9 cellular contexts compared by ENCODE assay signal in genomic region chrX:133414399-133415275, GRCh38. TPM values are rescaled to one million over a fixed set of nuclear protein-coding genes. Genes with fewer than 3 reads are reported as not detected.
A peak's percentile ranks its signal among the peaks of the same experiment; 100 is the strongest.
DNase-seq lines count a peak whose midpoint lies in the region; ATAC-seq lines count a peak whose summit lies in the region.
"Had no signal": no experiment of that assay in that cellular context is flagged by ENCODE, and none has a peak within 500 bp of the region (broad histone marks: within the 10 kb centered on the region; RNA-seq: fewer than 3 reads in every experiment).

No MANE protein-coding gene starts in this region.

- peak overlapping the region; percentile 84 for H3K4ac ChIP-seq in trophoblast cell (ENCODE audit: low read depth, low read length)

- H3K27ac ChIP-seq in SJSA1: peak overlapping the region; percentile 79
- H3K27ac ChIP-seq in trophoblast cell (ENCODE audit: low read depth, low read length): peak overlapping the region; percentile 49

- H3K23ac ChIP-seq in trophoblast cell (ENCODE audit: low read length): no peak overlapping the region

- peak overlapping the region; percentile 37 for H2BK12ac ChIP-seq in trophoblast cell (ENCODE audit: low read length)

- no peak overlapping the region for H3K27ac Mint-ChIP-seq in natural killer cell treated with Interleukin-12 subunit alpha and Interleukin-12 subunit beta and Interleukin-15 and Interleukin-18, amount 100 ng/mL, for 72 hours
- H3K27ac Mint-ChIP-seq in stimulated activated effector memory CD8-positive, alpha-beta T cell treated with anti-CD3 and anti-CD28 coated beads, Interleukin-12 subunit alpha, Interleukin-12 subunit beta, amount 100 ng/mL, for 72 hours: no peak overlapping the region
- H3K27ac Mint-ChIP-seq: CD4-positive, CD25-positive, alpha-beta regulatory T cell had no signal

- H3K27me3 ChIP-seq in SJSA1 (replicated peaks) (no peaks in the 10 kb centered on the region), trophoblast cell (ENCODE audit: insufficient read depth, low read length) (no peaks in the 10 kb centered on the region)

- H3K4me3 Mint-ChIP-seq in natural killer cell treated with Interleukin-12 subunit alpha and Interleukin-12 subunit beta and Interleukin-15 and Interleukin-18, amount 100 ng/mL, for 72 hours: no peak overlapping the region
- no peak overlapping the region for H3K4me3 Mint-ChIP-seq in stimulated activated effector memory CD8-positive, alpha-beta T cell treated with anti-CD3 and anti-CD28 coated beads, Interleukin-12 subunit alpha, Interleukin-12 subunit beta, amount 100 ng/mL, for 72 hours

- peak overlapping the region; percentile 80 for H3K14ac ChIP-seq in trophoblast cell (ENCODE audit: low read length)

- no peaks in the 10 kb centered on the region for H3K4me1 Mint-ChIP-seq in natural killer cell treated with Interleukin-12 subunit alpha and Interleukin-12 subunit beta and Interleukin-15 and Interleukin-18, amount 100 ng/mL, for 72 hours (ENCODE audit: low read depth in 2 of 2)
- no peaks in the 10 kb centered on the region for H3K4me1 Mint-ChIP-seq in stimulated activated effector memory CD8-positive, alpha-beta T cell treated with anti-CD3 and anti-CD28 coated beads, Interleukin-12 subunit alpha, Interleukin-12 subunit beta, amount 100 ng/mL, for 72 hours

- H2BK120ac ChIP-seq in trophoblast cell (ENCODE audit: insufficient read depth, low read length, poor library complexity): peak overlapping the region; percentile 49

- peak overlapping the region; percentile 63 for H4K91ac ChIP-seq in trophoblast cell (ENCODE audit: low read depth, low read length)

- no peak for ATAC-seq in natural killer cell treated with Interleukin-12 subunit alpha and Interleukin-12 subunit beta and Interleukin-15 and Interleukin-18, amount 100 ng/mL, for 72 hours
- no peak for ATAC-seq in stimulated activated effector memory CD8-positive, alpha-beta T cell treated with anti-CD3 and anti-CD28 coated beads, Interleukin-12 subunit alpha, Interleukin-12 subunit beta, amount 100 ng/mL, for 72 hours

- H3K27me3 Mint-ChIP-seq in natural killer cell treated with Interleukin-12 subunit alpha and Interleukin-12 subunit beta and Interleukin-15 and Interleukin-18, amount 100 ng/mL, for 72 hours: peaks cover 31 to 37% of the 10 kb centered on the region in 2 donors

- H3K4me3 ChIP-seq in SJSA1 (peak overlapping the region; percentile 80), trophoblast cell (ENCODE audit: low read depth, low read length) (peak overlapping the region; percentile 98)

- H3K9ac ChIP-seq in trophoblast cell (ENCODE audit: low read length): peak overlapping the region; percentile 97

- H3K79me2 ChIP-seq in trophoblast cell (ENCODE audit: control insufficient read depth, insufficient read depth, low read length, poor library complexity): peaks cover 12% of the 10 kb centered on the region

- no CpG with 5 or more reads among the region's 93 CpGs for WGBS in trophoblast cell (ENCODE audit: extremely low coverage, insufficient coverage, insufficient read length)

- H2AFZ ChIP-seq in trophoblast cell (ENCODE audit: insufficient read depth, low read length, poor library complexity): peak overlapping the region; percentile 67

- H3K79me1 ChIP-seq in trophoblast cell (ENCODE audit: low read length): peaks cover 32% of the 10 kb centered on the region

- H4K12ac ChIP-seq in trophoblast cell (ENCODE audit: low read depth, low read length): no peak overlapping the region

- H2BK5ac ChIP-seq in trophoblast cell (ENCODE audit: low read depth, low read length, poor library complexity): peak overlapping the region; percentile 68

- no peaks in the 10 kb centered on the region for H3K9me3 Mint-ChIP-seq in natural killer cell treated with Interleukin-12 subunit alpha and Interleukin-12 subunit beta and Interleukin-15 and Interleukin-18, amount 100 ng/mL, for 72 hours
- H3K9me3 Mint-ChIP-seq in stimulated activated effector memory CD8-positive, alpha-beta T cell treated with anti-CD3 and anti-CD28 coated beads, Interleukin-12 subunit alpha, Interleukin-12 subunit beta, amount 100 ng/mL, for 72 hours: peaks cover 1% of the 10 kb centered on the region

- peaks cover 36% of the 10 kb centered on the region for H3K36me3 ChIP-seq in SJSA1
- no peaks in the 10 kb centered on the region for H3K36me3 ChIP-seq in trophoblast cell (ENCODE audit: control insufficient read depth in 1 of 2, insufficient read depth in 2 of 2, low read length in 2 of 2)

- peaks cover 31% of the 10 kb centered on the region for H3K4me1 ChIP-seq in SJSA1 (replicated peaks)
- peaks cover 12 to 17% of the 10 kb centered on the region in 2 experiments for H3K4me1 ChIP-seq in trophoblast cell (ENCODE audit: control insufficient read depth in 1 of 2, insufficient read depth in 2 of 2, low read length in 2 of 2)

- H2AK5ac ChIP-seq in trophoblast cell (ENCODE audit: low read length): peak overlapping the region; percentile 18

- no peak overlapping the region for H4K8ac ChIP-seq in trophoblast cell (ENCODE audit: low read depth, low read length)

- H3K4me2 ChIP-seq in trophoblast cell (ENCODE audit: low read length): peak overlapping the region; percentile 79

- DNase-seq in NCI-H1436 (lab: John Stamatoyannopoulos, UW) (peak; percentile 0), NCI-H1436 treated with DMSO at 0.1 percent for 48 hours (lab: John Stamatoyannopoulos, UW) (no peak), SJSA1 (ENCODE audit: low read depth in 1 of 2, low spot score in 2 of 2) (peak; percentile 40 to 51), germinal center (ENCODE audit: low spot score) (peak; percentile 6), trophoblast cell (peak in 1 of 2 donors; percentile 29), DMS153 (lab: John Stamatoyannopoulos, UW) (no peak)
- DNase-seq in natural killer cell treated with Interleukin-12 subunit alpha and Interleukin-12 subunit beta and Interleukin-15 and Interleukin-18, amount 100 ng/mL, for 72 hours (ENCODE audit: low spot score): no peak
- no peak for DNase-seq in stimulated activated effector memory CD8-positive, alpha-beta T cell treated with anti-CD3 and anti-CD28 coated beads, Interleukin-12 subunit alpha, Interleukin-12 subunit beta, amount 100 ng/mL, for 72 hours (ENCODE audit: low spot score in 2 of 2)
- DNase-seq: CD4-positive, CD25-positive, alpha-beta regulatory T cell had no signal

- H3K18ac ChIP-seq in trophoblast cell (ENCODE audit: low read length): peak overlapping the region; percentile 94

- H3K36me3 Mint-ChIP-seq in natural killer cell treated with Interleukin-12 subunit alpha and Interleukin-12 subunit beta and Interleukin-15 and Interleukin-18, amount 100 ng/mL, for 72 hours: no peaks in the 10 kb centered on the region
- no peaks in the 10 kb centered on the region for H3K36me3 Mint-ChIP-seq in stimulated activated effector memory CD8-positive, alpha-beta T cell treated with anti-CD3 and anti-CD28 coated beads, Interleukin-12 subunit alpha, Interleukin-12 subunit beta, amount 100 ng/mL, for 72 hours
- H3K36me3 Mint-ChIP-seq: CD4-positive, CD25-positive, alpha-beta regulatory T cell had no signal

- H3K9me3 ChIP-seq in SJSA1 (replicated peaks): no peaks in the 10 kb centered on the region
- H3K9me3 ChIP-seq in trophoblast cell (ENCODE audit: insufficient read depth, low read depth, low read length): no peaks in the 10 kb centered on the region

RNA-seq across cellular contexts. Expression of gene GPC4, which starts 0.7 kb away (rescaled TPM):
- 22.3 and 25.8 TPM in 2 replicates for total RNA-seq in SJSA1 (2014; rRNA removed; shearing (Covaris generic))
- 57.5 and 60.5 TPM in 2 replicates for polyA plus RNA-seq in trophoblast cell (2013)
- total RNA-seq in natural killer cell treated with Interleukin-12 subunit alpha and Interleukin-12 subunit beta and Interleukin-15 and Interleukin-18, amount 100 ng/mL, for 72 hours: not detected
- total RNA-seq: CD4-positive, CD25-positive, alpha-beta regulatory T cell had no signal
- polyA plus RNA-seq: CD4-positive, CD25-positive, alpha-beta regulatory T cell had no signal

Comparison
In these comparisons a context has a peak if more than half of its experiments do, and no peak if none do; other contexts are left out.
1. DNase-seq: peak in NCI-H1436 (single experiment), SJSA1 (2 of 2) and germinal center (single experiment); none in NCI-H1436 treated with DMSO at 0.1 percent for 48 hours (single experiment), natural killer cell treated with Interleukin-12 subunit alpha and Interleukin-12 subunit beta and Interleukin-15 and Interleukin-18, amount 100 ng/mL, for 72 hours (single experiment), DMS153 (single experiment) and stimulated activated effector memory CD8-positive, alpha-beta T cell treated with anti-CD3 and anti-CD28 coated beads, Interleukin-12 subunit alpha, Interleukin-12 subunit beta, amount 100 ng/mL, for 72 hours (0 of 2).
2. RNA of gene GPC4, which starts 0.7 kb away (total RNA-seq): 22.3 to 25.8 TPM in SJSA1; not detected in natural killer cell treated with Interleukin-12 subunit alpha and Interleukin-12 subunit beta and Interleukin-15 and Interleukin-18, amount 100 ng/mL, for 72 hours; every median in the first group is over 10 times any median in the second.